In the genomic region with DNA sequence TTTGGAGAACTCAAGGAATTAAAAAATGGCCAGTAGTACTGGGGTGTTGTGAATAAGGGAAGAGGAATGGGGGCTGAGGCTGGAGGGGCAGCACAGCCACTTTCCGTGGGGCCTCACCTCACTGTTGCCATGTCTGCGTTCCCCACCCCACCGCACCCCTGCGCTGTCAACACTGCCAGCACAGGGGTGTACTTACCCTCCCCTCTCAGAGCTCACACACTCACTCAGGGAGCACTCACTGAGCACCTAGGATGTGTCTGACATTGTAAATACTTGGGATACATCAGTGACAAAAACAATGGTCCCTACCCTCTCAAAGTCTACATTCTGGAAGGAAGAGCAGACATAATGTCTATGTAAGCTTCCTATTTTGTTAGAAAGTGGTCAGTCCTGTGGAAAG, we compare ENCODE assay signal across 22 cellular contexts. TPM values are rescaled to one million over a fixed set of nuclear protein-coding genes. Genes with fewer than 3 reads are reported as not detected.
DNase-seq lines count a peak whose midpoint lies in the region; ATAC-seq, FAIRE-seq and TF ChIP-seq lines count a peak whose summit lies in the region.
"Had no signal": no experiment of that assay in that cellular context is flagged by ENCODE, and none has a peak within 500 bp of the region (broad histone marks: within the 10 kb centered on the region; RNA-seq: fewer than 3 reads in every experiment).

No MANE protein-coding gene starts in this region.

- peaks cover 2% of the 10 kb centered on the region for H3K79me1 ChIP-seq in H1 (ENCODE audit: low read depth, low read length)

- H4K5ac ChIP-seq in H1 (ENCODE audit: insufficient read length, low read depth, low read length), result no peak overlapping the region

- TF ChIP-seq EP300 in H1 (IDR thresholded peaks at IDR 0.05; ENCODE audit: borderline replicate concordance in 1 of 2, low read depth in 2 of 2, low read length in 2 of 2), result no peak

- peak; percentile 36 for DNase-seq in Karpas-422
- DNase-seq in H1 (ENCODE audit: low read depth in 1 of 2, low spot score in 2 of 2), result no peak
- DNase-seq in neural crest cell (ENCODE audit: low read depth, low spot score), result no peak
- no peak for DNase-seq in activated naive CD8-positive, alpha-beta T cell treated with anti-CD3 and anti-CD28 coated beads, Interleukin-2, amount 50 U/mL, for 24 hours
- no peak for DNase-seq in D341Med (ENCODE audit: low spot score)
- no peak for DNase-seq in retina
- DNase-seq: BE2C; Caco-2; CD4-positive, alpha-beta T cell; DMS153; DMS79; GDM1 had no signal

- TF ChIP-seq CTCF in H1 (IDR thresholded peaks at IDR 0.05; ENCODE audit: control extremely low read depth in 1 of 3, insufficient read depth in 1 of 3, low read depth in 1 of 3, low read length in 3 of 3), result no peak
- TF ChIP-seq CTCF in neural crest cell (conservative IDR thresholded peaks at IDR 0.05), result no peak

- peak overlapping the region; percentile 18 to 75 (median 47); a peak in 17 of 22 replicates for H3K4me2 ChIP-seq in BLaER1 treated with 17β-estradiol and CSF1 and Interleukin-3, amounts not matched to agents 10 nM and 100 nM
- H3K4me2 ChIP-seq in Karpas-422 (ENCODE audit: low read depth, low read length, poor library complexity, severe bottlenecking) (no peak overlapping the region), H1 (ENCODE audit: insufficient read depth in 1 of 2, low read depth in 2 of 2, low read length in 2 of 2) (no peak overlapping the region)
- H3K4me2 ChIP-seq: KMS-11 had no signal

- peak overlapping the region in 3 of 11 experiments; percentile 0 to 54 (median 53); a peak in 1 of 22 replicates for H3K9ac ChIP-seq in BLaER1 treated with 17β-estradiol and CSF1 and Interleukin-3, amounts not matched to agents 10 nM and 100 nM
- no peak overlapping the region for H3K9ac ChIP-seq in Karpas-422 (ENCODE audit: low read length)
- no peak overlapping the region for H3K9ac ChIP-seq in H1 (replicated peaks in 1 of 4; ENCODE audit: extremely low read depth in 1 of 4, low read depth in 3 of 4, low read length in 3 of 4)
- H3K9ac ChIP-seq: KMS-11 had no signal

- CTCF ChIA-PET in H1 (lab: Charles Lee; ENCODE audit: partially characterized antibody), result interaction anchor here (0.6 to 4.2 kb wide), 8 partner anchors 11 to 108 kb away, joined by 3 to 24 read pairs (median 6); no protein-coding TSS in a partner anchor

- H2AFZ ChIP-seq in Karpas-422 (ENCODE audit: low read length), result no peak overlapping the region
- H2AFZ ChIP-seq in H1 (ENCODE audit: low read length), result no peak overlapping the region

- peaks cover 0 to 11% (median 4%) of the 10 kb centered on the region in 11 experiments; a peak in 6 of 22 replicates for H3K9me3 ChIP-seq in BLaER1 treated with 17β-estradiol and CSF1 and Interleukin-3, amounts not matched to agents 10 nM and 100 nM (replicated peaks in 1 of 11)
- H3K9me3 ChIP-seq in Karpas-422 (ENCODE audit: low read length) (0 out of 2 replicates have a peak, but pooled peaks cover 3% of the 10 kb centered on the region), H1 (ENCODE audit: insufficient read depth in 2 of 2, low read depth in 1 of 2, low read length in 1 of 2) (no peaks in the 10 kb centered on the region)
- H3K9me3 ChIP-seq: BE2C, Caco-2, HAP-1 had no signal

- H3K27ac Mint-ChIP-seq in neural crest cell (ENCODE audit: unreplicated experiment), result no peak overlapping the region
- H3K27ac Mint-ChIP-seq in activated naive CD8-positive, alpha-beta T cell treated with anti-CD3 and anti-CD28 coated beads, Interleukin-2, amount 50 U/mL, for 24 hours, result no peak overlapping the region
- H3K27ac Mint-ChIP-seq: CD4-positive, alpha-beta T cell had no signal

- TF ChIP-seq POLR2A in H1 (IDR thresholded peaks at IDR 0.05; ENCODE audit: control extremely low read depth in 1 of 2, low read depth in 2 of 2, low read length in 2 of 2), result no peak

- peak overlapping the region; percentile 50 for H3K4me3 Mint-ChIP-seq in neural crest cell
- no peak overlapping the region for H3K4me3 Mint-ChIP-seq in activated naive CD8-positive, alpha-beta T cell treated with anti-CD3 and anti-CD28 coated beads, Interleukin-2, amount 50 U/mL, for 24 hours
- H3K4me3 Mint-ChIP-seq: CD4-positive, alpha-beta T cell had no signal

- no peak overlapping the region for H2BK120ac ChIP-seq in H1 (replicated peaks; ENCODE audit: low read depth, low read length)

- no peaks in the 10 kb centered on the region for H3K27me3 ChIP-seq in BLaER1 treated with 17β-estradiol and CSF1 and Interleukin-3, amounts not matched to agents 10 nM and 100 nM
- no peaks in the 10 kb centered on the region for H3K27me3 ChIP-seq in Karpas-422 (ENCODE audit: low read length)
- H3K27me3 ChIP-seq in H1 (replicated peaks in 1 of 4; ENCODE audit: control insufficient read depth in 3 of 4, extremely low read depth in 1 of 4, insufficient read depth in 3 of 4, low read length in 3 of 4), result no peaks in the 10 kb centered on the region
- H3K27me3 ChIP-seq: BE2C had no signal

- no peak for ATAC-seq in GM21360 (IDR thresholded peaks at IDR 0.05; ENCODE audit: unreplicated experiment)
- ATAC-seq in activated naive CD8-positive, alpha-beta T cell treated with anti-CD3 and anti-CD28 coated beads, Interleukin-2, amount 50 U/mL, for 24 hours, result no peak

- peaks cover 5% of the 10 kb centered on the region for H3K9me3 Mint-ChIP-seq in neural crest cell
- no peaks in the 10 kb centered on the region for H3K9me3 Mint-ChIP-seq in activated naive CD8-positive, alpha-beta T cell treated with anti-CD3 and anti-CD28 coated beads, Interleukin-2, amount 50 U/mL, for 24 hours

- H3K27me3 Mint-ChIP-seq in neural crest cell (ENCODE audit: low read depth), result no peaks in the 10 kb centered on the region
- H3K27me3 Mint-ChIP-seq in activated naive CD8-positive, alpha-beta T cell treated with anti-CD3 and anti-CD28 coated beads, Interleukin-2, amount 50 U/mL, for 24 hours, result no peaks in the 10 kb centered on the region
- H3K27me3 Mint-ChIP-seq: CD4-positive, alpha-beta T cell had no signal

- no peak overlapping the region for H3K14ac ChIP-seq in H1 (ENCODE audit: insufficient read length)

- H2AK5ac ChIP-seq in H1 (ENCODE audit: low read depth, low read length), result no peak overlapping the region

- peak overlapping the region; percentile 48; the same call in 1 of the 2 replicates for H2BK20ac ChIP-seq in H1 (ENCODE audit: low read length)

- H2BK15ac ChIP-seq in H1 (ENCODE audit: low read length), result no peak overlapping the region

- peaks cover 32 to 46% (median 39%) of the 10 kb centered on the region in 10 experiments for H3K4me1 ChIP-seq in BLaER1 treated with 17β-estradiol and CSF1 and Interleukin-3, amounts not matched to agents 10 nM and 100 nM
- H3K4me1 ChIP-seq in Karpas-422 (ENCODE audit: low read length) (peaks cover 11% of the 10 kb centered on the region), H1 (replicated peaks in 1 of 4; ENCODE audit: control insufficient read depth in 3 of 4, insufficient read depth in 4 of 4, low read length in 3 of 4) (peaks cover 0 to 6% (median 2%) of the 10 kb centered on the region in 4 experiments; a peak in 5 of 7 replicates)
- H3K4me1 ChIP-seq: HAP-1 had no signal

- no peak overlapping the region for H3K56ac ChIP-seq in H1 (replicated peaks; ENCODE audit: insufficient read length, low read depth, low read length)

- H3K4me3 ChIP-seq in BLaER1 treated with 17β-estradiol and CSF1 and Interleukin-3, amounts not matched to agents 10 nM and 100 nM, result no peak overlapping the region
- H3K4me3 ChIP-seq in Karpas-422 (ENCODE audit: low read length), result no peak overlapping the region
- H3K4me3 ChIP-seq in H1 (ENCODE audit: extremely low read depth in 1 of 4, insufficient read depth in 2 of 4, low read depth in 3 of 4, low read length in 4 of 4), result no peak overlapping the region
- H3K4me3 ChIP-seq: HAP-1 had no signal

- peaks cover 16% of the 10 kb centered on the region for H3K79me2 ChIP-seq in Karpas-422 (ENCODE audit: low read length)
- H3K79me2 ChIP-seq in H1 (ENCODE audit: control insufficient read depth in 1 of 2, insufficient read depth in 2 of 2, low read length in 2 of 2), result peaks cover 11 to 16% of the 10 kb centered on the region in 2 experiments

- peak overlapping the region in 5 of 11 experiments; percentile 64 to 75 (median 67); a peak in 10 of 22 replicates for H3K27ac ChIP-seq in BLaER1 treated with 17β-estradiol and CSF1 and Interleukin-3, amounts not matched to agents 10 nM and 100 nM
- H3K27ac ChIP-seq in Karpas-422 (ENCODE audit: low read length) (no peak overlapping the region), H1 (ENCODE audit: low read depth, low read length) (no peak overlapping the region)
- H3K27ac ChIP-seq: C4-2B, KMS-11 had no signal

- H4K8ac ChIP-seq in H1 (ENCODE audit: extremely low read depth, insufficient read depth, low read length), result no peak overlapping the region; the same call in 1 of the 2 replicates

- peaks cover 15% of the 10 kb centered on the region for H3K4me1 Mint-ChIP-seq in neural crest cell
- peaks cover 28% of the 10 kb centered on the region for H3K4me1 Mint-ChIP-seq in activated naive CD8-positive, alpha-beta T cell treated with anti-CD3 and anti-CD28 coated beads, Interleukin-2, amount 50 U/mL, for 24 hours

- no peak for FAIRE-seq in H1 (lab: Jason Lieb, UNC)
- FAIRE-seq: GM12892, GM18507, HTR-8/SVneo had no signal

- POLR2A ChIA-PET in H1 (lab: Charles Lee; ENCODE audit: partially characterized antibody), result interaction anchor here (0.7 to 5.0 kb wide), 3 partner anchors 8 to 54 kb away, joined by 3 to 70 read pairs (median 4); no protein-coding TSS in a partner anchor

- H3K4ac ChIP-seq in H1 (replicated peaks; ENCODE audit: insufficient read length, low read depth, low read length), result no peak overlapping the region

- no peak overlapping the region for H2BK5ac ChIP-seq in H1 (ENCODE audit: low read depth, low read length)

- no peak for TF ChIP-seq RAD21 in H1 (IDR thresholded peaks at IDR 0.05 in 1 of 2, conservative IDR thresholded peaks at IDR 0.05 in 1 of 2; ENCODE audit: low read depth in 2 of 2, low read length in 2 of 2)

- peaks cover 1 to 13% (median 9%) of the 10 kb centered on the region in 11 experiments; a peak in 19 of 22 replicates for H3K36me3 ChIP-seq in BLaER1 treated with 17β-estradiol and CSF1 and Interleukin-3, amounts not matched to agents 10 nM and 100 nM
- H3K36me3 ChIP-seq in Karpas-422 (ENCODE audit: insufficient read depth, low read length), result peaks cover 13% of the 10 kb centered on the region
- peaks cover under 1 to 10% (median 5%) of the 10 kb centered on the region in 4 experiments; a peak in 5 of 8 replicates for H3K36me3 ChIP-seq in H1 (ENCODE audit: control insufficient read depth in 2 of 4, insufficient read depth in 4 of 4, low read length in 3 of 4)

- WGBS in H1 (ENCODE audit: extremely low coverage in 1 of 2, insufficient coverage in 1 of 2, insufficient read length in 1 of 2, insufficient replicate concordance in 2 of 2, low coverage in 1 of 2, low lambda C conversion rate in 2 of 2, missing lambda C conversion rate in 1 of 2), 2 experiments, result 100% methylated on average over 4 of the region's 4 CpGs; no CpG with 5 or more reads in 1 of the 2 experiments

- H3K23ac ChIP-seq in H1 (ENCODE audit: insufficient read length), result no peak overlapping the region

- H2BK12ac ChIP-seq in H1 (ENCODE audit: low read depth, low read length), result no peak overlapping the region

- peaks cover 8 to 13% (median 11%) of the 10 kb centered on the region in 11 experiments for H4K20me1 ChIP-seq in BLaER1 treated with 17β-estradiol and CSF1 and Interleukin-3, amounts not matched to agents 10 nM and 100 nM
- H4K20me1 ChIP-seq in Karpas-422 (ENCODE audit: insufficient read depth, low read depth, low read length) (peaks cover 12% of the 10 kb centered on the region), H1 (replicated peaks in 1 of 2; ENCODE audit: control insufficient read depth in 1 of 2, insufficient read depth in 2 of 2, low read length in 2 of 2) (peaks cover 6 to 8% of the 10 kb centered on the region in 2 experiments)

- H3K9me2 ChIP-seq in Karpas-422 (replicated peaks; ENCODE audit: insufficient read depth, low read length), result no peaks in the 10 kb centered on the region

- no peak overlapping the region for H4K91ac ChIP-seq in H1 (replicated peaks; ENCODE audit: insufficient read length, low read length)

- peaks cover 10% of the 10 kb centered on the region for H3K36me3 Mint-ChIP-seq in neural crest cell (ENCODE audit: low read depth)
- peaks cover 18% of the 10 kb centered on the region for H3K36me3 Mint-ChIP-seq in activated naive CD8-positive, alpha-beta T cell treated with anti-CD3 and anti-CD28 coated beads, Interleukin-2, amount 50 U/mL, for 24 hours (ENCODE audit: low read depth)

- peaks cover 10% of the 10 kb centered on the region for H3K23me2 ChIP-seq in H1 (ENCODE audit: low read depth, low read length)

- no peak overlapping the region for H3K18ac ChIP-seq in H1 (ENCODE audit: extremely low read depth, low read length)

RNA-seq across cellular contexts. Expression of a gene that starts 3.4 kb away (rescaled TPM):
- 3,040 and 3,750 TPM in 2 replicates for total RNA-seq in Karpas-422 (2014; rRNA removed; shearing (Covaris generic); ENCODE audit: low replicate concordance)
- total RNA-seq in H1 (2021; fragmentation: NEBNext Ultra II Directional; extraction: Animal tissue kit (Norgen Biotek cat#: 25700)), result 2,548 and 2,599 TPM in 2 replicates
- polyA plus RNA-seq in H1 (2011; rRNA removed), result 5,579 and 6,423 TPM in 2 replicates
- 6,153 TPM for polyA plus RNA-seq in H1 (2011; cell fraction: cytosol; rRNA removed)
- 2,076 TPM for polyA plus RNA-seq in H1 (2011; cell fraction: nucleus; rRNA removed)
- polyA plus RNA-seq in H1 (2012, experiment 1 of 2), result 3,315 to 4,827 TPM (median 4,072 TPM) in 4 replicates
- 7,349 TPM for polyA plus RNA-seq in H1 (2012, experiment 2 of 2)
- polyA plus RNA-seq in H1 (2013, experiment 1 of 2), result 3,849 TPM
- 4,074 TPM for polyA plus RNA-seq in H1 (2013, experiment 2 of 2)
- 913 and 940 TPM in 2 replicates for polyA minus RNA-seq in H1 (2011; rRNA and poly(A)+ RNA removed)
- polyA minus RNA-seq in H1 (2011; cell fraction: cytosol; rRNA and poly(A)+ RNA removed), result 455 TPM
- 375 TPM for polyA minus RNA-seq in H1 (2011; cell fraction: nucleus; rRNA and poly(A)+ RNA removed)
- total RNA-seq in neural crest cell, result 2,170 and 2,213 TPM in 2 replicates

RNA-seq across cellular contexts. Expression of a gene that starts 40.2 kb away (rescaled TPM):
- 5,756 and 8,933 TPM in 2 replicates for total RNA-seq in Karpas-422 (2014; rRNA removed; shearing (Covaris generic); ENCODE audit: low replicate concordance)
- 45.9 and 48.6 TPM in 2 replicates for total RNA-seq in H1 (2021; fragmentation: NEBNext Ultra II Directional; extraction: Animal tissue kit (Norgen Biotek cat#: 25700))
- 61.0 and 61.8 TPM in 2 replicates for polyA plus RNA-seq in H1 (2011; rRNA removed)
- polyA plus RNA-seq in H1 (2011; cell fraction: cytosol; rRNA removed), result 32.2 TPM
- 47.9 TPM for polyA plus RNA-seq in H1 (2011; cell fraction: nucleus; rRNA removed)
- 52.7 to 98.5 TPM (median 93.0 TPM) in 4 replicates for polyA plus RNA-seq in H1 (2012, experiment 1 of 2)
- polyA plus RNA-seq in H1 (2012, experiment 2 of 2), result 84.1 TPM
- polyA plus RNA-seq in H1 (2013, experiment 1 of 2), result 152 TPM
- 192 TPM for polyA plus RNA-seq in H1 (2013, experiment 2 of 2)
- polyA minus RNA-seq in H1 (2011; rRNA and poly(A)+ RNA removed), result 25.9 and 26.9 TPM in 2 replicates
- 37.9 TPM for polyA minus RNA-seq in H1 (2011; cell fraction: cytosol; rRNA and poly(A)+ RNA removed)
- 26.2 TPM for polyA minus RNA-seq in H1 (2011; cell fraction: nucleus; rRNA and poly(A)+ RNA removed)
- total RNA-seq in neural crest cell, result 6.3 and 7.3 TPM in 2 replicates
- total RNA-seq: A172, Daoy had no signal

RNA-seq across cellular contexts. Expression of a gene that starts 55.0 kb away (rescaled TPM):
- total RNA-seq in Karpas-422 (2014; rRNA removed; shearing (Covaris generic); ENCODE audit: low replicate concordance), result 8.4 and 20.9 TPM in 2 replicates
- 70.1 and 72.0 TPM in 2 replicates for total RNA-seq in H1 (2021; fragmentation: NEBNext Ultra II Directional; extraction: Animal tissue kit (Norgen Biotek cat#: 25700))
- 27.0 and 37.7 TPM in 2 replicates for polyA plus RNA-seq in H1 (2011; rRNA removed)
- polyA plus RNA-seq in H1 (2011; cell fraction: cytosol; rRNA removed), result 21.2 TPM
- polyA plus RNA-seq in H1 (2011; cell fraction: nucleus; rRNA removed), result 50.8 TPM
- polyA plus RNA-seq in H1 (2012, experiment 1 of 2), result 28.7 to 34.5 TPM (median 31.7 TPM) in 4 replicates
- 30.3 TPM for polyA plus RNA-seq in H1 (2012, experiment 2 of 2)
- 30.1 TPM for polyA plus RNA-seq in H1 (2013, experiment 1 of 2)
- 32.9 TPM for polyA plus RNA-seq in H1 (2013, experiment 2 of 2)
- 41.4 and 47.8 TPM in 2 replicates for polyA minus RNA-seq in H1 (2011; rRNA and poly(A)+ RNA removed)
- polyA minus RNA-seq in H1 (2011; cell fraction: cytosol; rRNA and poly(A)+ RNA removed), result 32.1 TPM
- polyA minus RNA-seq in H1 (2011; cell fraction: nucleus; rRNA and poly(A)+ RNA removed), result 37.9 TPM
- total RNA-seq in neural crest cell, result 108 and 112 TPM in 2 replicates

Comparison
In these comparisons a context has a peak if more than half of its experiments do, and no peak if none do; other contexts are left out.
1. H3K4me2 ChIP-seq: peak in BLaER1 treated with 17β-estradiol and CSF1 and Interleukin-3, amounts not matched to agents 10 nM and 100 nM (11 of 11); none in Karpas-422 (single experiment) and H1 (0 of 2).
2. RNA of a gene that starts 40.2 kb away (total RNA-seq): 5,756 to 8,933 TPM in Karpas-422; 45.9 to 48.6 TPM in H1 and 6.3 to 7.3 TPM in neural crest cell; every median in the first group is over 100 times any median in the second.